8 cellular contexts compared by ENCODE assay signal in the genomic region with DNA sequence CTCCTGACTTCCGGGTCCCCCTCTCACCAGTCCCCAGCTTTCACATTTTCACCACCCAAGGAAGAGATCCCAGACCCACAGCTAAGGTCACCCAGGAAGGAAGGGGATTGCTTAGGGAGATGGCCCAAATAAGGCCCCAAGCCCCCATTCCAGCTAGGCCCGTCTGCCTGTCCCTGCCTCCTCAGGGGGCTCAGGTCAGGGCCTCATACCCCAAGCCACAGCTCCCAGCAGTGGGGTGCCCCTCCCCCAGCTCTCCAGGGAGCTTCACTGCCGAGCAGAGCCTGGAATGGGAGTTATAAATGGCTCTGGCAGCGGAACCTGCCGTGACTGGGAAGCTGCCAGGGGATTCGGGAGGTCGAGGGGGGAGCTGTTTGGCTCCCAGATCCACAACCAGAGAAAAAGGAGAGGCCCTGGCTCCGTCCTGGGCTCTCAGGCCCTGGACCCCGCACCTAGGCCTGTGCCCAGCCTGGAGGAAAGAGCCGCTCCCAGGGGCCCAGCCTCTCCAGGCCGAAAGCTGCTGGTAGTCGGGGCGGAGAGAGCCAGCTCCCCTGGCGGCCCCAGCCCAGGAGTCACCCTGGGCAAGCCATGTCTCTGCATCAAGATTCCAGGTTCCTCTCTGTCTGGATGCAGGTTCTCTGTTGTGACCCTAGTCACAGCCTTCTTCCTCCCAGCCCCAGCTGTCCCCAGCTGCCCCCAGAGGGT. TPM values are rescaled to one million over a fixed set of nuclear protein-coding genes. Genes with fewer than 3 reads are reported as not detected.
DNase-seq lines count a peak whose midpoint lies in the region; FAIRE-seq and TF ChIP-seq lines count a peak whose summit lies in the region.

No MANE protein-coding gene starts in this region.

- dilution Hi-C loops in endothelial cell of umbilical vein (cut with MboI; ENCODE audit: extremely low pct_ligation_motif_present, low sequenced_read_pairs), result no loop called here

- POLR2A ChIA-PET in endothelial cell of umbilical vein (lab: Charles Lee), result interaction anchor here (0.8 to 2.1 kb wide), 3 partner anchors 12 to 25 kb away, joined by 3 to 12 read pairs (median 6); no protein-coding TSS in a partner anchor

- H3K27me3 ChIP-seq in endothelial cell of umbilical vein (ENCODE audit: control insufficient read depth in 2 of 2, insufficient read depth in 2 of 2, low read length in 2 of 2) (no peaks in the 10 kb centered on the region), muscle layer of duodenum (ENCODE audit: low read depth, low read length) (no peaks in the 10 kb centered on the region)

- no peaks in the 10 kb centered on the region for H4K20me1 ChIP-seq in endothelial cell of umbilical vein (replicated peaks; ENCODE audit: control insufficient read depth, extremely low read depth, insufficient read depth, low read length)

- intact Hi-C loops in endothelial cell of umbilical vein (cut with micrococcal nuclease), result no loop called here

- peaks cover 63% of the 10 kb centered on the region for H3K4me1 ChIP-seq in endothelial cell of umbilical vein (ENCODE audit: control insufficient read depth, extremely low read depth, insufficient read depth, low read length)
- peaks cover 47 to 91% of the 10 kb centered on the region in 2 donors for H3K4me1 ChIP-seq in muscle layer of duodenum (ENCODE audit: control insufficient read depth in 1 of 2, insufficient read depth in 2 of 2, low read length in 2 of 2)

- H3K27ac ChIP-seq in endothelial cell of umbilical vein (ENCODE audit: insufficient read depth, low read depth, low read length), result peak overlapping the region; percentile 94
- peak overlapping the region; percentile 93 for H3K27ac ChIP-seq in muscle layer of duodenum (ENCODE audit: low read length)

- no peaks in the 10 kb centered on the region for H3K9me3 ChIP-seq in endothelial cell of umbilical vein (replicated peaks; ENCODE audit: control insufficient read depth, insufficient read depth, low read length)
- no peaks in the 10 kb centered on the region for H3K9me3 ChIP-seq in muscle layer of duodenum (ENCODE audit: control insufficient read depth in 1 of 2, low read length in 2 of 2)

- peaks cover 0 to 6% of the 10 kb centered on the region in 2 experiments for H3K36me3 ChIP-seq in endothelial cell of umbilical vein (ENCODE audit: control insufficient read depth in 2 of 2, extremely low read depth in 1 of 2, insufficient read depth in 2 of 2, low read length in 2 of 2)
- peaks cover 0 to 15% of the 10 kb centered on the region in 2 donors for H3K36me3 ChIP-seq in muscle layer of duodenum (ENCODE audit: control insufficient read depth in 1 of 2, insufficient read depth in 2 of 2, low read length in 2 of 2)

- TSS peak; percentile 32 for BruUV-seq in endothelial cell of umbilical vein (replicated peaks; lab: Mats Ljungman, UMichigan)

- peak overlapping the region; percentile 44 for H3K4me2 ChIP-seq in endothelial cell of umbilical vein (ENCODE audit: insufficient read depth, low read length)

- no peak for TF ChIP-seq CTCF in endothelial cell of umbilical vein (IDR thresholded peaks at IDR 0.05; ENCODE audit: extremely low read depth in 1 of 2, insufficient read depth in 1 of 2, low read depth in 1 of 2, low read length in 2 of 2)

- H3K9ac ChIP-seq in endothelial cell of umbilical vein (replicated peaks; ENCODE audit: extremely low read depth, insufficient read depth, low read length), result peak overlapping the region; percentile 86

- FAIRE-seq in endothelial cell of umbilical vein (lab: Jason Lieb, UNC), result peak; percentile 77

- CTCF ChIA-PET in endothelial cell of umbilical vein (lab: Charles Lee), result interaction anchor here (0.7 to 9.1 kb wide), 17 partner anchors 9 to 156 kb away, joined by 3 to 287 read pairs (median 8); a partner anchor contains a TSS

- H2AFZ ChIP-seq in endothelial cell of umbilical vein (ENCODE audit: low read depth, low read length), result peak overlapping the region; percentile 65

- H3K4me3 ChIP-seq in endothelial cell of umbilical vein (replicated peaks in 1 of 3; ENCODE audit: insufficient read depth in 1 of 3, low read depth in 1 of 3, low read length in 3 of 3) (peak overlapping the region; percentile 12 to 57 (median 20)), muscle layer of duodenum (ENCODE audit: low read depth in 1 of 2, low read length in 2 of 2) (peak overlapping the region; percentile 54 to 56)

- H3K79me2 ChIP-seq in endothelial cell of umbilical vein (ENCODE audit: control insufficient read depth, insufficient read depth, low read length), result peaks cover 11% of the 10 kb centered on the region

- no peaks in the 10 kb centered on the region for H3K9me1 ChIP-seq in endothelial cell of umbilical vein (replicated peaks; ENCODE audit: control insufficient read depth, extremely low read depth, insufficient read depth, low read length)

- TF ChIP-seq POLR2A in endothelial cell of umbilical vein (IDR thresholded peaks at IDR 0.05; ENCODE audit: low read depth, low read length), result no peak

- DNase-seq in AG08395 (ENCODE audit: low spot score) (peak; percentile 83), NCI-H2171 (lab: John Stamatoyannopoulos, UW) (peak; percentile 63), endothelial cell of umbilical vein (ENCODE audit: low read depth, low spot score) (peak; percentile 67), OCI-M2 (lab: John Stamatoyannopoulos, UW; ENCODE audit: unreplicated experiment) (no peak), cerebellar cortex (ENCODE audit: low spot score) (no peak)
- no peak for DNase-seq in stimulated activated CD4-positive, alpha-beta T cell treated with anti-CD3 and anti-CD28 coated beads, Interleukin-12 subunit alpha, Interleukin-12 subunit beta, amount 100 ng/mL, for 4 hours
- no peak for DNase-seq in activated naive CD4-positive, alpha-beta T cell (lab: John Stamatoyannopoulos, UW)

TF ChIP-seq in endothelial cell of umbilical vein, 7 proteins besides CTCF, POLR2A, EP300 and RAD21 (continues in another document):
- TF ChIP-seq, protein P1, sequence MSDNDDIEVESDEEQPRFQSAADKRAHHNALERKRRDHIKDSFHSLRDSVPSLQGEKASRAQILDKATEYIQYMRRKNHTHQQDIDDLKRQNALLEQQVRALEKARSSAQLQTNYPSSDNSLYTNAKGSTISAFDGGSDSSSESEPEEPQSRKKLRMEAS (IDR thresholded peaks at IDR 0.05; ENCODE audit: insufficient read depth, insufficient read length), result no peak
- TF ChIP-seq EZH2 (IDR thresholded peaks at IDR 0.05; ENCODE audit: borderline replicate concordance, low read depth, low read length, severe bottlenecking) (no peak), FOS (IDR thresholded peaks at IDR 0.05; ENCODE audit: borderline replicate concordance, insufficient read depth, low read length) (no peak), POLR2AphosphoS5 (IDR thresholded peaks at IDR 0.05; ENCODE audit: insufficient read depth, low read depth, low read length) (no peak), GATA2 (IDR thresholded peaks at IDR 0.05; ENCODE audit: insufficient read depth, insufficient read length, low read depth, low read length) (no peak)

RNA-seq across cellular contexts. Expression of a gene that starts 0.6 kb away (rescaled TPM):
- 46.0 and 47.3 TPM in 2 replicates for total RNA-seq in endothelial cell of umbilical vein
- 4.8 and 7.6 TPM in 2 replicates for polyA plus RNA-seq in endothelial cell of umbilical vein
- 6.1 and 7.0 TPM in 2 replicates for polyA plus RNA-seq in endothelial cell of umbilical vein (2011; cell fraction: cytosol; rRNA removed)
- polyA plus RNA-seq in endothelial cell of umbilical vein (2011; cell fraction: nucleus; rRNA removed), result 65.5 and 69.4 TPM in 2 replicates
- polyA plus RNA-seq in endothelial cell of umbilical vein (2012), result 32.0 and 33.5 TPM in 2 replicates
- polyA minus RNA-seq in endothelial cell of umbilical vein, result 24.9 and 26.7 TPM in 2 replicates
- polyA minus RNA-seq in endothelial cell of umbilical vein (2011; cell fraction: cytosol; rRNA and poly(A)+ RNA removed), result 1.3 TPM
- 28.5 and 32.2 TPM in 2 replicates for polyA minus RNA-seq in endothelial cell of umbilical vein (2011; cell fraction: nucleus; rRNA and poly(A)+ RNA removed)

RNA-seq across cellular contexts. Expression of a gene that starts 10.6 kb away (rescaled TPM):
- total RNA-seq in endothelial cell of umbilical vein, result not detected in 2 replicates
- polyA plus RNA-seq in endothelial cell of umbilical vein, result not detected in 2 replicates
- not detected in 2 replicates for polyA plus RNA-seq in endothelial cell of umbilical vein (2011; cell fraction: cytosol; rRNA removed)
- polyA plus RNA-seq in endothelial cell of umbilical vein (2011; cell fraction: nucleus; rRNA removed), result not detected in 2 replicates
- polyA plus RNA-seq in endothelial cell of umbilical vein (2012), result not detected in 2 replicates
- not detected in 2 replicates for polyA minus RNA-seq in endothelial cell of umbilical vein
- polyA minus RNA-seq in endothelial cell of umbilical vein (2011; cell fraction: cytosol; rRNA and poly(A)+ RNA removed), result not detected
- polyA minus RNA-seq in endothelial cell of umbilical vein (2011; cell fraction: nucleus; rRNA and poly(A)+ RNA removed), result not detected in 2 replicates

RNA-seq across cellular contexts. Expression of a gene that starts 16.7 kb away (rescaled TPM):
- 23.6 and 24.1 TPM in 2 replicates for total RNA-seq in endothelial cell of umbilical vein
- polyA plus RNA-seq in endothelial cell of umbilical vein, result 9.4 and 10.4 TPM in 2 replicates
- polyA plus RNA-seq in endothelial cell of umbilical vein (2011; cell fraction: cytosol; rRNA removed), result 11.7 and 14.2 TPM in 2 replicates
- polyA plus RNA-seq in endothelial cell of umbilical vein (2011; cell fraction: nucleus; rRNA removed), result 11.1 and 12.5 TPM in 2 replicates
- polyA plus RNA-seq in endothelial cell of umbilical vein (2012), result 11.4 and 13.4 TPM in 2 replicates
- 10.0 and 13.4 TPM in 2 replicates for polyA minus RNA-seq in endothelial cell of umbilical vein
- 3.3 TPM for polyA minus RNA-seq in endothelial cell of umbilical vein (2011; cell fraction: cytosol; rRNA and poly(A)+ RNA removed)
- polyA minus RNA-seq in endothelial cell of umbilical vein (2011; cell fraction: nucleus; rRNA and poly(A)+ RNA removed), result 5.5 and 6.1 TPM in 2 replicates

RNA-seq across cellular contexts. Expression of a gene that starts 17.8 kb away (rescaled TPM):
- 0.65 and 1.2 TPM in 2 replicates for total RNA-seq in endothelial cell of umbilical vein
- 0.10 and 0.24 TPM in 2 replicates for polyA plus RNA-seq in endothelial cell of umbilical vein
- 0.05 and 0.13 TPM in 2 replicates for polyA plus RNA-seq in endothelial cell of umbilical vein (2011; cell fraction: cytosol; rRNA removed)
- polyA plus RNA-seq in endothelial cell of umbilical vein (2011; cell fraction: nucleus; rRNA removed), result 0.05 and 0.10 TPM in 2 replicates
- polyA plus RNA-seq in endothelial cell of umbilical vein (2012), result 0.13 and 0.65 TPM in 2 replicates
- polyA minus RNA-seq in endothelial cell of umbilical vein, result 0.06 and 0.73 TPM in 2 replicates
- polyA minus RNA-seq in endothelial cell of umbilical vein (2011; cell fraction: cytosol; rRNA and poly(A)+ RNA removed), result 0.10 TPM
- polyA minus RNA-seq in endothelial cell of umbilical vein (2011; cell fraction: nucleus; rRNA and poly(A)+ RNA removed), result 0.05 TPM in 2 replicates

RNA-seq across cellular contexts. Expression of a gene that starts 32.5 kb away (rescaled TPM):
- total RNA-seq in endothelial cell of umbilical vein, result 1.5 and 4.3 TPM in 2 replicates
- 1.6 and 1.9 TPM in 2 replicates for polyA plus RNA-seq in endothelial cell of umbilical vein
- polyA plus RNA-seq in endothelial cell of umbilical vein (2011; cell fraction: cytosol; rRNA removed), result 1.2 TPM in 2 replicates
- polyA plus RNA-seq in endothelial cell of umbilical vein (2011; cell fraction: nucleus; rRNA removed), result 6.7 and 10.9 TPM in 2 replicates
- polyA plus RNA-seq in endothelial cell of umbilical vein (2012), result 1.8 and 3.1 TPM in 2 replicates
- 1.2 and 1.6 TPM in 2 replicates for polyA minus RNA-seq in endothelial cell of umbilical vein
- 4.4 TPM for polyA minus RNA-seq in endothelial cell of umbilical vein (2011; cell fraction: cytosol; rRNA and poly(A)+ RNA removed)
- polyA minus RNA-seq in endothelial cell of umbilical vein (2011; cell fraction: nucleus; rRNA and poly(A)+ RNA removed), result 2.0 and 2.4 TPM in 2 replicates

Comparison
In these comparisons a context has a peak if more than half of its experiments do, and no peak if none do; other contexts are left out.
1. DNase-seq: peak in AG08395 (single experiment), NCI-H2171 (single experiment) and endothelial cell of umbilical vein (single experiment); none in stimulated activated CD4-positive, alpha-beta T cell treated with anti-CD3 and anti-CD28 coated beads, Interleukin-12 subunit alpha, Interleukin-12 subunit beta, amount 100 ng/mL, for 4 hours (single experiment), activated naive CD4-positive, alpha-beta T cell (0 of 4), OCI-M2 (single experiment) and cerebellar cortex (single experiment).